ENCODE assay signal across 26 cellular contexts in genomic region chr17:31686495-31686894, GRCh38.
"Had no signal": no experiment of that assay in that cellular context is flagged by ENCODE, and none has a peak within 500 bp of the region (broad histone marks: within the 10 kb centered on the region; RNA-seq: fewer than 3 reads in every experiment).

No MANE protein-coding gene starts in this region.

- H3K36me3 ChIP-seq: ascending aorta, SJCRH30 had no signal

- H3K9me3 ChIP-seq: ascending aorta, body of pancreas, SJCRH30, SK-N-SH had no signal

- DNase-seq: activated CD4-positive, alpha-beta memory T cell treated with anti-CD3 and anti-CD28 coated beads for 36 hours; activated CD4-positive, alpha-beta T cell treated with anti-CD3 and anti-CD28 coated beads, Interleukin-2, amount 10 ng/mL, durations not matched to agents 7 days and 5 days; activated CD4-positive, CD25-positive, alpha-beta regulatory T cell; activated CD8-positive, alpha-beta memory T cell treated with anti-CD3 and anti-CD28 coated beads for 24 hours; activated effector memory CD4-positive, alpha-beta T cell treated with anti-CD3 and anti-CD28 coated beads, Interleukin-2, amount 50 U/mL, for 16 hours; activated naive CD4-positive, alpha-beta T cell treated with Interleukin-2 at 50 U/mL for 16 hours; activated naive CD8-positive, alpha-beta T cell treated with anti-CD3 and anti-CD28 coated beads, Interleukin-2, amount 50 U/mL, for 24 hours; activated T-cell treated with anti-CD3 and anti-CD28 coated beads, Interleukin-2, amount 50 U/mL, for 4 hours; amniotic stem cell; body of pancreas; MM.1S; NCI-H1105 treated with DMSO at 0.1 percent for 48 hours; NCI-H1436 treated with DMSO at 0.1 percent for 48 hours; NCI-H187; NCI-H2081; NCI-H446; NCI-H524; NCI-H774; SK-N-SH; T-helper 1 cell had no signal

- H3K4me3 ChIP-seq: ascending aorta, body of pancreas, SJCRH30 had no signal

- H3K27ac ChIP-seq: ascending aorta, body of pancreas, KMS-11, SJCRH30, VCaP had no signal

- H3K4me2 ChIP-seq: KMS-11, SK-N-SH had no signal

- ATAC-seq: activated naive CD4-positive, alpha-beta T cell treated with anti-CD3 and anti-CD28 coated beads, Interleukin-2, amount 50 U/mL, for 72 hours; activated naive CD8-positive, alpha-beta T cell treated with anti-CD3 and anti-CD28 coated beads, Interleukin-2, amount 50 U/mL, for 24 hours; activated T-cell treated with anti-CD3 and anti-CD28 coated beads, Interleukin-2, amount 50 U/mL, for 4 hours; body of pancreas; Right ventricle myocardium inferior had no signal

- H3K9ac ChIP-seq: KMS-11, SK-N-SH had no signal

- H3K27me3 ChIP-seq: ascending aorta, body of pancreas, SJCRH30 had no signal

- H3K4me1 ChIP-seq: body of pancreas, SJCRH30 had no signal
